9 cellular contexts compared by ENCODE assay signal in genomic region chr6:142474446-142475289, GRCh38.
A peak's percentile ranks its signal among the peaks of the same experiment; 100 is the strongest.
DNase-seq lines count a peak whose midpoint lies in the region; ATAC-seq and TF ChIP-seq lines count a peak whose summit lies in the region.
"Had no signal": no experiment of that assay in that cellular context is flagged by ENCODE, and none has a peak within 500 bp of the region (broad histone marks: within the 10 kb centered on the region; RNA-seq: fewer than 3 reads in every experiment).

No MANE protein-coding gene starts in this region.

- H3K4me1 Mint-ChIP-seq in CD4-positive, alpha-beta T cell (ENCODE audit: low read depth) = peaks cover 6% of the 10 kb centered on the region
- peaks cover 5% of the 10 kb centered on the region for H3K4me1 Mint-ChIP-seq in endodermal cell

- intact Hi-C loops in CD4-positive, alpha-beta T cell (cut with DNase I, micrococcal nuclease) = loop anchor here (1.0 to 10.0 kb wide), 8 partner anchors 220 to 1539 kb away; partner anchors contain the start of genes NMBR (in 1 of the 2) and VTA1 (in 1 of the 2)
- intact Hi-C loops in Panc1 (cut with micrococcal nuclease; ENCODE audit: unreplicated experiment) = loop anchor here (10.0 kb wide), 2 partner anchors 220 to 950 kb away; no protein-coding TSS in a partner anchor

- no peak overlapping the region for H3K4me3 ChIP-seq in Panc1 (ENCODE audit: low read depth in 2 of 2, low read length in 2 of 2)
- no peak overlapping the region for H3K4me3 ChIP-seq in endodermal cell (ENCODE audit: low read length)
- H3K4me3 ChIP-seq in mucosa of stomach (ENCODE audit: low read length) = no peak overlapping the region

- no peak overlapping the region for H3K27ac ChIP-seq in CD4-positive, alpha-beta T cell (ENCODE audit: low read depth, low read length)
- no peak overlapping the region for H3K27ac ChIP-seq in Panc1 (ENCODE audit: low read length)
- no peak overlapping the region for H3K27ac ChIP-seq in endodermal cell (ENCODE audit: low read depth, low read length)

- 8 to 9% methylated on average over 11 to 13 of the region's 13 CpGs for WGBS in endodermal cell (ENCODE audit: insufficient coverage in 1 of 2, insufficient read length in 1 of 2), 2 experiments

- peaks cover 1% of the 10 kb centered on the region for H3K9me3 Mint-ChIP-seq in CD4-positive, alpha-beta T cell
- no peaks in the 10 kb centered on the region for H3K9me3 Mint-ChIP-seq in endodermal cell
- H3K9me3 Mint-ChIP-seq: T-cell had no signal

- H3K4me1 ChIP-seq in Panc1 (ENCODE audit: control insufficient read depth, insufficient read depth, low read length) (peaks cover 3% of the 10 kb centered on the region; the same call in 1 of the 2 replicates), endodermal cell (ENCODE audit: control insufficient read depth, insufficient read depth, low read length) (no peaks in the 10 kb centered on the region), mucosa of stomach (ENCODE audit: control insufficient read depth, insufficient read depth, low read length) (no peaks in the 10 kb centered on the region)

- DNase-seq in CD4-positive, alpha-beta T cell = no peak
- DNase-seq in Panc1 (ENCODE audit: low read depth, low spot score) (peak; percentile 54), endodermal cell (peak; percentile 91), HuH-7.5 (ENCODE audit: low spot score) (no peak)

- no peak overlapping the region for H3K9ac ChIP-seq in endodermal cell (ENCODE audit: extremely low read depth, low read length, poor library complexity, severe bottlenecking)
- H3K9ac ChIP-seq in mucosa of stomach (ENCODE audit: low read length) = peak overlapping the region; percentile 40

- H3K36me3 ChIP-seq in Panc1 (ENCODE audit: control insufficient read depth, insufficient read depth, low read length) = no peaks in the 10 kb centered on the region
- no peaks in the 10 kb centered on the region for H3K36me3 ChIP-seq in endodermal cell (ENCODE audit: control insufficient read depth, insufficient read depth, low read length)
- H3K36me3 ChIP-seq in mucosa of stomach (ENCODE audit: control insufficient read depth, insufficient read depth, low read length) = no peaks in the 10 kb centered on the region

- H3K27ac Mint-ChIP-seq in CD4-positive, alpha-beta T cell = no peak overlapping the region
- H3K27ac Mint-ChIP-seq in endodermal cell = no peak overlapping the region
- H3K27ac Mint-ChIP-seq: T-cell had no signal

- no peaks in the 10 kb centered on the region for H3K27me3 ChIP-seq in CD4-positive, alpha-beta T cell (ENCODE audit: control insufficient read depth, insufficient read depth, low read length)
- H3K27me3 ChIP-seq in Panc1 (ENCODE audit: control insufficient read depth, insufficient read depth, low read length) = no peaks in the 10 kb centered on the region
- no peaks in the 10 kb centered on the region for H3K27me3 ChIP-seq in endodermal cell (ENCODE audit: control insufficient read depth, insufficient read depth, low read length, poor library complexity, severe bottlenecking)
- H3K27me3 ChIP-seq in mucosa of stomach (ENCODE audit: control insufficient read depth, insufficient read depth, low read length) = no peaks in the 10 kb centered on the region

- peak; percentile 62 for ATAC-seq in CD4-positive, alpha-beta T cell (ENCODE audit: poor library complexity)
- ATAC-seq in GM18868 (IDR thresholded peaks at IDR 0.05; ENCODE audit: unreplicated experiment) (peak; percentile 68), Panc1 (peak; percentile 97), HG03097 (IDR thresholded peaks at IDR 0.05; ENCODE audit: low FRiP score, unreplicated experiment) (no peak)
- ATAC-seq: T-cell had no signal

- H3K4me3 Mint-ChIP-seq in CD4-positive, alpha-beta T cell = no peak overlapping the region
- no peak overlapping the region for H3K4me3 Mint-ChIP-seq in endodermal cell
- H3K4me3 Mint-ChIP-seq: T-cell had no signal

- no peaks in the 10 kb centered on the region for H3K27me3 Mint-ChIP-seq in CD4-positive, alpha-beta T cell
- no peaks in the 10 kb centered on the region for H3K27me3 Mint-ChIP-seq in endodermal cell (ENCODE audit: insufficient read depth)

- no TSS peak for BruUV-seq in Panc1 (replicated peaks; lab: Mats Ljungman, UMichigan)

- no peaks in the 10 kb centered on the region for H3K9me3 ChIP-seq in CD4-positive, alpha-beta T cell (ENCODE audit: control insufficient read depth, low read length)
- H3K9me3 ChIP-seq in Panc1 (ENCODE audit: control insufficient read depth, insufficient read depth, low read depth, low read length) = no peaks in the 10 kb centered on the region
- no peaks in the 10 kb centered on the region for H3K9me3 ChIP-seq in endodermal cell (ENCODE audit: control insufficient read depth, low read length)
- no peaks in the 10 kb centered on the region for H3K9me3 ChIP-seq in mucosa of stomach (ENCODE audit: control insufficient read depth, low read length)

- CTCF ChIA-PET in CD4-positive, alpha-beta T cell (lab: Charles Lee) = interaction anchor here (0.6 to 2.6 kb wide), 19 partner anchors 15 to 1539 kb away, joined by 3 to 20 read pairs (median 4); partner anchors contain the start of genes NMBR and VTA1
- CTCF ChIA-PET in Panc1 (lab: Charles Lee) = interaction anchor here (0.6 to 1.2 kb wide), 14 partner anchors 15 to 1470 kb away, joined by 3 to 10 read pairs (median 3); no protein-coding TSS in a partner anchor

- no peaks in the 10 kb centered on the region for H3K36me3 Mint-ChIP-seq in CD4-positive, alpha-beta T cell (ENCODE audit: low read depth)
- no peaks in the 10 kb centered on the region for H3K36me3 Mint-ChIP-seq in endodermal cell (ENCODE audit: low read depth)
- H3K36me3 Mint-ChIP-seq: T-cell had no signal

- in situ Hi-C loops in Panc1 (cut with HindIII; ENCODE audit: low pct_unique_long_range_greater_than_20kb, low sequenced_read_pairs) = no loop called here

- peak; percentile 94 for TF ChIP-seq CTCF in CD4-positive, alpha-beta T cell (IDR thresholded peaks at IDR 0.05)
- TF ChIP-seq CTCF in Panc1 (IDR thresholded peaks at IDR 0.05) = peak; percentile 82
- peak; percentile 89 for TF ChIP-seq CTCF in endodermal cell (conservative IDR thresholded peaks at IDR 0.05)

- TF ChIP-seq RAD21 in Ishikawa (IDR thresholded peaks at IDR 0.05; ENCODE audit: low read depth) = peak; percentile 87

- POLR2A ChIA-PET in CD4-positive, alpha-beta T cell (lab: Charles Lee) = interaction anchor here (0.7 to 1.0 kb wide), 2 partner anchors 473 to 983 kb away, joined by 3 read pairs; no protein-coding TSS in a partner anchor
- POLR2A ChIA-PET in Panc1 (lab: Charles Lee) = no interaction called here

- TF ChIP-seq EP300 in Ishikawa (IDR thresholded peaks at IDR 0.05; ENCODE audit: borderline replicate concordance) = no peak

TF ChIP-seq in Ishikawa, 13 proteins besides CTCF, POLR2A, EP300 and RAD21:
- TF ChIP-seq YY1 (IDR thresholded peaks at IDR 0.05; ENCODE audit: low read depth) = no peak

Comparison
In these comparisons a context has a peak if more than half of its experiments do, and no peak if none do; other contexts are left out.
1. DNase-seq: peak in Panc1 (single experiment) and endodermal cell (single experiment); none in CD4-positive, alpha-beta T cell (0 of 10) and HuH-7.5 (single experiment).
2. Peak in every context shown above with its lines, with median percentiles within 50 percentile points of each other: CTCF ChIP-seq.